Comparison of ENCODE assay signal across 8 cellular contexts in the genomic region with DNA sequence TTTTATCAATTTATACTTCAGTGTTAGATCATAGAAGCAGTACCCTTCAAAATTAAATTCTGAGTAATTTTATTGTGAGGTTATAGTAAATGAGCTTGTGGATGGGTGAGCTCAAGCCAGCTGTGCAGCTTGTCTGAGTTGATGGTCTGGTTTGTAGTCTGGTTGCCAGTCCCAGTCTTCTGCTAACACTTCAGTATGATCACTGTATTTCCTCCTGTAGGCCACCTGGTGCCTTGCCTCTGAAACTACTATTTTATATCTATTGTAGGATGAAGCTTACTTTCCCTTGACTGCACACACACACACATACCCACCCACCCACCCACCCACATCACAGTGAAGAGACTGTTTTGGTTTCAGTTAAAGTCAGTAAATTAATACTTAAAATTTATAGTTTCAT.
A peak's percentile ranks its signal among the peaks of the same experiment; 100 is the strongest.
DNase-seq lines count a peak whose midpoint lies in the region; ATAC-seq, FAIRE-seq and TF ChIP-seq lines count a peak whose summit lies in the region.

No MANE protein-coding gene starts in this region.

- TF ChIP-seq CTCF in C4-2B (conservative IDR thresholded peaks at IDR 0.05) (peak; percentile 23), NB4 (IDR thresholded peaks at IDR 0.05; ENCODE audit: low read depth, low read length) (no peak), mucosa of descending colon (IDR thresholded peaks at IDR 0.05) (no peak)

- H3K27ac Mint-ChIP-seq in activated T-helper 1 cell treated with anti-CD3 and anti-CD28 coated beads, Interleukin-12 subunit alpha, Interleukin-12 subunit beta, Interleukin-2, Interleukin-4 antibody, amounts not matched to agents 30 ng/mL and 10 ng/mL and 1 ng/mL, durations not matched to agents 14 hours and 24 hours and 36 hours: peak overlapping the region; percentile 67

- H3K4me3 ChIP-seq in NB4 (ENCODE audit: low read depth, low read length): no peak overlapping the region
- no peak overlapping the region for H3K4me3 ChIP-seq in mucosa of descending colon

- peak; percentile 62 for FAIRE-seq in GM19239 (lab: Jason Lieb, UNC)

- H3K9me3 Mint-ChIP-seq in activated T-helper 1 cell treated with anti-CD3 and anti-CD28 coated beads, Interleukin-12 subunit alpha, Interleukin-12 subunit beta, Interleukin-2, Interleukin-4 antibody, amounts not matched to agents 30 ng/mL and 10 ng/mL and 1 ng/mL, durations not matched to agents 14 hours and 24 hours and 36 hours: no peaks in the 10 kb centered on the region

- peaks cover 15% of the 10 kb centered on the region for H3K36me3 Mint-ChIP-seq in activated T-helper 1 cell treated with anti-CD3 and anti-CD28 coated beads, Interleukin-12 subunit alpha, Interleukin-12 subunit beta, Interleukin-2, Interleukin-4 antibody, amounts not matched to agents 30 ng/mL and 10 ng/mL and 1 ng/mL, durations not matched to agents 14 hours and 24 hours and 36 hours (ENCODE audit: low read depth)

- DNase-seq in GM19239 (ENCODE audit: insufficient read length, low spot score) (no peak), NB4 (ENCODE audit: low read depth) (peak; percentile 34), mucosa of descending colon (peak in 1 of 3 donors; percentile 40), DMS114 treated with DMSO at 0.1 percent for 48 hours (lab: John Stamatoyannopoulos, UW; ENCODE audit: unreplicated experiment) (no peak), COR-L47 (lab: John Stamatoyannopoulos, UW) (no peak)
- peak; percentile 15 for DNase-seq in activated T-helper 1 cell treated with anti-CD3 and anti-CD28 coated beads, Interleukin-12 subunit alpha, Interleukin-12 subunit beta, Interleukin-2, Interleukin-4 antibody, amounts not matched to agents 30 ng/mL and 10 ng/mL and 1 ng/mL, durations not matched to agents 14 hours and 24 hours and 36 hours (ENCODE audit: low spot score)

- no peak for TF ChIP-seq POLR2A in NB4 (IDR thresholded peaks at IDR 0.05; ENCODE audit: extremely low read depth, insufficient read length)

- H3K4me1 ChIP-seq in mucosa of descending colon (ENCODE audit: low read depth): no peaks in the 10 kb centered on the region

- ATAC-seq in mucosa of descending colon: peak; percentile 81
- no peak for ATAC-seq in GM18907 (IDR thresholded peaks at IDR 0.05; ENCODE audit: unreplicated experiment)

- no peaks in the 10 kb centered on the region for H3K27me3 Mint-ChIP-seq in activated T-helper 1 cell treated with anti-CD3 and anti-CD28 coated beads, Interleukin-12 subunit alpha, Interleukin-12 subunit beta, Interleukin-2, Interleukin-4 antibody, amounts not matched to agents 30 ng/mL and 10 ng/mL and 1 ng/mL, durations not matched to agents 14 hours and 24 hours and 36 hours (ENCODE audit: insufficient read depth)

- no peaks in the 10 kb centered on the region for H3K9me3 ChIP-seq in mucosa of descending colon

- H3K4me1 Mint-ChIP-seq in activated T-helper 1 cell treated with anti-CD3 and anti-CD28 coated beads, Interleukin-12 subunit alpha, Interleukin-12 subunit beta, Interleukin-2, Interleukin-4 antibody, amounts not matched to agents 30 ng/mL and 10 ng/mL and 1 ng/mL, durations not matched to agents 14 hours and 24 hours and 36 hours (ENCODE audit: low read depth): peaks cover 56% of the 10 kb centered on the region

- no peaks in the 10 kb centered on the region for H3K36me3 ChIP-seq in mucosa of descending colon (ENCODE audit: low read depth)

- no peak overlapping the region for H3K27ac ChIP-seq in C4-2B

- intact Hi-C loops in activated T-helper 1 cell treated with anti-CD3 and anti-CD28 coated beads, Interleukin-12 subunit alpha, Interleukin-12 subunit beta, Interleukin-2, Interleukin-4 antibody, amounts not matched to agents 30 ng/mL and 10 ng/mL and 1 ng/mL, durations not matched to agents 14 hours and 24 hours and 36 hours (cut with micrococcal nuclease): loop anchor here (1.0 to 5.0 kb wide), 4 partner anchors 8 to 264 kb away; no protein-coding TSS in a partner anchor
- intact Hi-C loops in mucosa of descending colon (cut with DNase I, micrococcal nuclease): loop anchor here in 1 of 2 donors (10.0 kb wide), 1 partner anchor 79 kb away; the partner anchor contains the start of gene SIPA1L1

- H3K4me3 Mint-ChIP-seq in activated T-helper 1 cell treated with anti-CD3 and anti-CD28 coated beads, Interleukin-12 subunit alpha, Interleukin-12 subunit beta, Interleukin-2, Interleukin-4 antibody, amounts not matched to agents 30 ng/mL and 10 ng/mL and 1 ng/mL, durations not matched to agents 14 hours and 24 hours and 36 hours: no peak overlapping the region

Comparison
In these comparisons a context has a peak if more than half of its experiments do, and no peak if none do; other contexts are left out.
1. DNase-seq: peak in NB4 (single experiment) and activated T-helper 1 cell treated with anti-CD3 and anti-CD28 coated beads, Interleukin-12 subunit alpha, Interleukin-12 subunit beta, Interleukin-2, Interleukin-4 antibody, amounts not matched to agents 30 ng/mL and 10 ng/mL and 1 ng/mL, durations not matched to agents 14 hours and 24 hours and 36 hours (single experiment); none in GM19239 (single experiment), DMS114 treated with DMSO at 0.1 percent for 48 hours (single experiment) and COR-L47 (single experiment).